8 cellular contexts compared by ENCODE assay signal in genomic region chr1:66542811-66543767, GRCh38. TPM values are rescaled to one million over a fixed set of nuclear protein-coding genes. Genes with fewer than 3 reads are reported as not detected.
DNase-seq lines count a peak whose midpoint lies in the region; ATAC-seq lines count a peak whose summit lies in the region.

No MANE protein-coding gene starts in this region.

- H3K27me3 Mint-ChIP-seq in T-cell: peaks cover 3 to 24% of the 10 kb centered on the region in 2 donors

- H3K4me1 ChIP-seq in endocrine pancreas (ENCODE audit: control insufficient read depth, insufficient read depth, low read length): no peaks in the 10 kb centered on the region
- peaks cover 0 to 18% of the 10 kb centered on the region in 2 donors for H3K4me1 ChIP-seq in muscle layer of duodenum (ENCODE audit: control insufficient read depth in 1 of 2, insufficient read depth in 2 of 2, low read length in 2 of 2)

- peak overlapping the region; percentile 42 for H3K27ac ChIP-seq in muscle layer of duodenum (ENCODE audit: low read length)

- H3K4me3 Mint-ChIP-seq in T-cell: no peak overlapping the region

- POLR2A ChIA-PET in T-cell (lab: Charles Lee): no interaction called here

- H3K4me3 ChIP-seq in endocrine pancreas (ENCODE audit: control insufficient read depth, insufficient read depth, low read length) (peak overlapping the region; percentile 11), muscle layer of duodenum (ENCODE audit: low read depth in 1 of 2, low read length in 2 of 2) (no peak overlapping the region)

- no peak overlapping the region for H3K9ac ChIP-seq in endocrine pancreas (ENCODE audit: control insufficient read depth, insufficient read depth, low read length)

- CTCF ChIA-PET in T-cell (lab: Charles Lee): no interaction called here

- peaks cover 3% of the 10 kb centered on the region for H3K36me3 ChIP-seq in endocrine pancreas (ENCODE audit: control insufficient read depth, insufficient read depth, low read length)
- no peaks in the 10 kb centered on the region for H3K36me3 ChIP-seq in muscle layer of duodenum (ENCODE audit: control insufficient read depth in 1 of 2, insufficient read depth in 2 of 2, low read length in 2 of 2)

- no peaks in the 10 kb centered on the region for H3K9me3 ChIP-seq in endocrine pancreas (ENCODE audit: control insufficient read depth, low read length)
- H3K9me3 ChIP-seq in muscle layer of duodenum (ENCODE audit: control insufficient read depth in 1 of 2, low read length in 2 of 2): no peaks in the 10 kb centered on the region

- no peaks in the 10 kb centered on the region for H3K36me3 Mint-ChIP-seq in T-cell

- no peak for ATAC-seq in GM18867 (IDR thresholded peaks at IDR 0.05; ENCODE audit: unreplicated experiment)
- ATAC-seq in T-cell (replicated peaks in 1 of 4): no peak
- no peak for ATAC-seq in GM21423 (IDR thresholded peaks at IDR 0.05; ENCODE audit: unreplicated experiment)

- DNase-seq in COLO829 (ENCODE audit: low spot score) (peak; percentile 58), NCI-H2171 treated with DMSO at 0.1 percent for 48 hours (lab: John Stamatoyannopoulos, UW) (peak; percentile 62), retina (no peak), T-cell (no peak)

- no peaks in the 10 kb centered on the region for H3K9me3 Mint-ChIP-seq in T-cell

- H3K27me3 ChIP-seq in endocrine pancreas (ENCODE audit: control insufficient read depth, insufficient read depth, low read length) (no peaks in the 10 kb centered on the region), muscle layer of duodenum (ENCODE audit: low read depth, low read length) (no peaks in the 10 kb centered on the region)

- no peaks in the 10 kb centered on the region for H3K4me1 Mint-ChIP-seq in T-cell

- H3K27ac Mint-ChIP-seq in T-cell: no peak overlapping the region

RNA-seq across cellular contexts. Expression of gene SGIP1, which starts 9.1 kb away (rescaled TPM):
- total RNA-seq in T-cell: not detected

Comparison
In these comparisons a context has a peak if more than half of its experiments do, and no peak if none do; other contexts are left out.
1. DNase-seq: peak in COLO829 (single experiment) and NCI-H2171 treated with DMSO at 0.1 percent for 48 hours (single experiment); none in retina (single experiment) and T-cell (0 of 34).